ENCODE assay signal across 1 cellular context in genomic region chr22:30920407-30920806, GRCh38.
TF ChIP-seq lines count a peak whose summit lies in the region.

No MANE protein-coding gene starts in this region.

TF ChIP-seq in GM12878, 131 proteins besides CTCF, POLR2A, EP300 and RAD21 (continued from another document):
- TF ChIP-seq MEF2B (IDR thresholded peaks at IDR 0.05; ENCODE audit: partially characterized antibody, poor library complexity, severe bottlenecking): no peak
- 0 out of 2 replicates have a peak, but pooled peaks have one; percentile 32 for TF ChIP-seq ZNF384 (IDR thresholded peaks at IDR 0.05; ENCODE audit: borderline replicate concordance, low read depth, low read length)
- peak; percentile 25; the same call in 1 of the 2 replicates for TF ChIP-seq YY1 (IDR thresholded peaks at IDR 0.05; ENCODE audit: low read depth, low read length)
- TF ChIP-seq JUNB (IDR thresholded peaks at IDR 0.05): no peak
- no peak for TF ChIP-seq RBBP5 (conservative IDR thresholded peaks at IDR 0.05)
- TF ChIP-seq MYB (IDR thresholded peaks at IDR 0.05; ENCODE audit: borderline replicate concordance, low read depth, low read length): no peak
- TF ChIP-seq SMARCA5 (IDR thresholded peaks at IDR 0.05): peak; percentile 34; the same call in 1 of the 2 replicates
- no peak for TF ChIP-seq REST (IDR thresholded peaks at IDR 0.05; ENCODE audit: low read depth, low read length)
